Comparison of ENCODE assay signal across 8 cellular contexts in genomic region chr17:35587074-35587961, GRCh38. TPM values are rescaled to one million over a fixed set of nuclear protein-coding genes. Genes with fewer than 3 reads are reported as not detected.
DNase-seq lines count a peak whose midpoint lies in the region; ATAC-seq and TF ChIP-seq lines count a peak whose summit lies in the region.

Gene AP2B1, plus strand, starts transcription at chr17:35587322. Its CDS starts 6,709 bp downstream, at chr17:35594031.

- peak; percentile 86 for DNase-seq in NCI-H1105 (lab: John Stamatoyannopoulos, UW)
- peak; percentile 81 for DNase-seq in SKM-1 treated with dmso at 0.1 percent for 144 hours (lab: John Stamatoyannopoulos, UW; ENCODE audit: unreplicated experiment)
- DNase-seq in glutamatergic neuron: peak; percentile 96
- DNase-seq in osteoblast (ENCODE audit: insufficient read length, low spot score, missing footprints): peak; percentile 94
- DNase-seq in thoracic aorta (ENCODE audit: low spot score): peak; percentile 77

- H3K9me3 ChIP-seq in osteoblast (ENCODE audit: low read depth, low read length) (no peaks in the 10 kb centered on the region), thoracic aorta (no peaks in the 10 kb centered on the region)

- peak within 1 kb of the TSS; percentile 95 for H3K27ac Mint-ChIP-seq in activated naive CD8-positive, alpha-beta T cell
- peak within 1 kb of the TSS; percentile 100 for H3K27ac Mint-ChIP-seq in glutamatergic neuron (ENCODE audit: unreplicated experiment)

- H3K4me3 ChIP-seq in GM08714 (ENCODE audit: low read length): peak within 1 kb of the TSS; percentile 77
- peak within 1 kb of the TSS; percentile 94 for H3K4me3 ChIP-seq in osteoblast (ENCODE audit: insufficient read depth, low read length)
- peak within 1 kb of the TSS; percentile 81 for H3K4me3 ChIP-seq in thoracic aorta

- ATAC-seq in HG02610 (IDR thresholded peaks at IDR 0.05; ENCODE audit: unreplicated experiment) (peak; percentile 87), thoracic aorta (ENCODE audit: insufficient number of reproducible peaks, low FRiP score, low read depth) (peak; percentile 83)

- peak within 1 kb of the TSS; percentile 96 for H3K4me3 Mint-ChIP-seq in activated naive CD8-positive, alpha-beta T cell
- H3K4me3 Mint-ChIP-seq in glutamatergic neuron (ENCODE audit: unreplicated experiment): peak within 1 kb of the TSS; percentile 100

- H3K36me3 Mint-ChIP-seq in activated naive CD8-positive, alpha-beta T cell: no peaks in the 10 kb centered on the region
- no peaks in the 10 kb centered on the region for H3K36me3 Mint-ChIP-seq in glutamatergic neuron (ENCODE audit: unreplicated experiment)

- H4K20me1 ChIP-seq in osteoblast (ENCODE audit: insufficient read depth, low read length): peaks cover 19% of the 10 kb centered on the region

- H3K27me3 ChIP-seq in osteoblast (ENCODE audit: insufficient read depth, low read length) (no peaks in the 10 kb centered on the region), thoracic aorta (replicated peaks; ENCODE audit: insufficient read depth) (no peaks in the 10 kb centered on the region)

- TF ChIP-seq CTCF in glutamatergic neuron (IDR thresholded peaks at IDR 0.05; ENCODE audit: partially characterized antibody, unreplicated experiment): no peak
- no peak for TF ChIP-seq CTCF in osteoblast (IDR thresholded peaks at IDR 0.05; ENCODE audit: extremely low read depth, low read depth, low read length)
- TF ChIP-seq CTCF in thoracic aorta (IDR thresholded peaks at IDR 0.05): no peak

- H3K27me3 Mint-ChIP-seq in activated naive CD8-positive, alpha-beta T cell: no peaks in the 10 kb centered on the region
- peaks cover 13% of the 10 kb centered on the region for H3K27me3 Mint-ChIP-seq in glutamatergic neuron (ENCODE audit: unreplicated experiment)

- H3K36me3 ChIP-seq in osteoblast (ENCODE audit: insufficient read depth, low read length) (no peaks in the 10 kb centered on the region), thoracic aorta (no peaks in the 10 kb centered on the region)

- peak within 1 kb of the TSS; percentile 97 for H2AFZ ChIP-seq in osteoblast (ENCODE audit: low read length)

- H3K27ac ChIP-seq in osteoblast (ENCODE audit: low read depth, low read length): peak within 1 kb of the TSS; percentile 95
- peak within 1 kb of the TSS; percentile 84 to 94 for H3K27ac ChIP-seq in thoracic aorta

- peaks cover 19% of the 10 kb centered on the region for H3K4me1 ChIP-seq in osteoblast (ENCODE audit: insufficient read depth, low read length)
- peaks cover 13 to 29% of the 10 kb centered on the region in 2 donors for H3K4me1 ChIP-seq in thoracic aorta (ENCODE audit: control insufficient read depth in 1 of 2, low read depth in 2 of 2)

- no peaks in the 10 kb centered on the region for H3K9me3 Mint-ChIP-seq in activated naive CD8-positive, alpha-beta T cell (ENCODE audit: low read depth)
- peaks cover 14% of the 10 kb centered on the region for H3K9me3 Mint-ChIP-seq in glutamatergic neuron (ENCODE audit: unreplicated experiment)

- H3K4me2 ChIP-seq in osteoblast (ENCODE audit: insufficient read depth, low read length): peak within 1 kb of the TSS; percentile 74

- H3K4me1 Mint-ChIP-seq in activated naive CD8-positive, alpha-beta T cell (ENCODE audit: low read depth): peaks cover 42% of the 10 kb centered on the region
- H3K4me1 Mint-ChIP-seq in glutamatergic neuron (ENCODE audit: low read depth, unreplicated experiment): peaks cover 14% of the 10 kb centered on the region

- H3K79me2 ChIP-seq in osteoblast (ENCODE audit: insufficient read depth, low read length): peaks cover 51% of the 10 kb centered on the region

RNA-seq across cellular contexts. Expression of gene AP2B1, which starts in this region (rescaled TPM):
- 316 TPM for total RNA-seq in glutamatergic neuron (ENCODE audit: unreplicated experiment)
- 84.0 and 93.1 TPM in 2 replicates for total RNA-seq in osteoblast
- total RNA-seq in thoracic aorta: 10 to 100 TPM; 44.5 to 68.3 TPM

Comparison
In these comparisons a context has a peak if more than half of its experiments do, and no peak if none do; other contexts are left out.
1. Peak in every context shown above with its lines: DNase-seq, ATAC-seq, H3K4me3 ChIP-seq and H3K27ac ChIP-seq.